ENCODE assay signal across 2 cellular contexts in genomic region chr1:205662791-205663190, GRCh38.
A peak's percentile ranks its signal among the peaks of the same experiment; 100 is the strongest.
TF ChIP-seq lines count a peak whose summit lies in the region.

No MANE protein-coding gene starts in this region.

TF ChIP-seq in HCT116, 20 proteins besides CTCF, POLR2A, EP300 and RAD21:
- no peak for TF ChIP-seq SIN3A (IDR thresholded peaks at IDR 0.05; ENCODE audit: low read depth)

TF ChIP-seq in K562, 482 proteins besides CTCF, POLR2A, EP300 and RAD21:
- TF ChIP-seq ARID4B (CRISPR knock-in tag; IDR thresholded peaks at IDR 0.05) (no peak), POLR2G (IDR thresholded peaks at IDR 0.05; ENCODE audit: low read depth, low read length) (0 out of 2 replicates have a peak, but pooled peaks have one; percentile 14)
